Comparison of ENCODE assay signal across 22 cellular contexts in genomic region chr5:18276939-18277338, GRCh38.
"Had no signal": no experiment of that assay in that cellular context is flagged by ENCODE, and none has a peak within 500 bp of the region (broad histone marks: within the 10 kb centered on the region; RNA-seq: fewer than 3 reads in every experiment).

No MANE protein-coding gene starts in this region.

- H3K4me3 ChIP-seq: colonic mucosa, esophagus squamous epithelium, gastrocnemius medialis, heart right ventricle, left ventricle myocardium inferior, lower lobe of right lung, mucosa of descending colon had no signal

- ATAC-seq: effector memory CD8-positive, alpha-beta T cell; esophagus mucosa; gastrocnemius medialis; heart right ventricle; left cardiac atrium; lower lobe of right lung; mucosa of descending colon had no signal

- DNase-seq: colonic mucosa; cortex of kidney; effector CD8-positive, alpha-beta T cell; effector memory CD8-positive, alpha-beta T cell; endodermal cell; erythroblast; esophagus squamous epithelium; foreskin fibroblast; foreskin melanocyte; gastrocnemius medialis; glutamatergic neuron; head of caudate nucleus; heart right ventricle; hippocampal formation; left cardiac atrium; left ventricle myocardium inferior; lower lobe of right lung; mesenchymal stem cell; mucosa of descending colon; naive B cell had no signal

- H3K9me3 ChIP-seq: colonic mucosa, esophagus squamous epithelium, gastrocnemius medialis, heart right ventricle, left ventricle myocardium inferior, lower lobe of right lung, mucosa of descending colon had no signal

- H3K36me3 ChIP-seq: colonic mucosa, esophagus squamous epithelium, gastrocnemius medialis, heart right ventricle, left ventricle myocardium inferior, lower lobe of right lung had no signal

- H3K27me3 ChIP-seq: colonic mucosa, esophagus squamous epithelium, gastrocnemius medialis had no signal

- H3K27ac ChIP-seq: colonic mucosa, epithelial cell of prostate, esophagus squamous epithelium, gastrocnemius medialis, heart right ventricle, left ventricle myocardium inferior, lower lobe of right lung had no signal
